ENCODE assay signal across 1 cellular context in genomic region chr17:27585792-27586191, GRCh38.
TF ChIP-seq lines count a peak whose summit lies in the region.

No MANE protein-coding gene starts in this region.

TF ChIP-seq in IMR-90, 13 proteins besides CTCF, POLR2A, EP300 and RAD21 (continued from another document):
- no peak for TF ChIP-seq MXI1 (IDR thresholded peaks at IDR 0.05; ENCODE audit: borderline replicate concordance, low read depth, low read length)
- no peak for TF ChIP-seq ELK1 (IDR thresholded peaks at IDR 0.05; ENCODE audit: borderline replicate concordance, low read depth, low read length)
- TF ChIP-seq USF2 (IDR thresholded peaks at IDR 0.05; ENCODE audit: low read depth, low read length): no peak
- TF ChIP-seq CHD1 (IDR thresholded peaks at IDR 0.05; ENCODE audit: low read depth, low read length): no peak
- TF ChIP-seq MAZ (IDR thresholded peaks at IDR 0.05; ENCODE audit: borderline replicate concordance, low read depth, low read length): no peak
- no peak for TF ChIP-seq RCOR1 (IDR thresholded peaks at IDR 0.05; ENCODE audit: insufficient replicate concordance, low read length)
